8 cellular contexts compared by ENCODE assay signal in genomic region chr10:79112898-79113431, GRCh38. TPM values are rescaled to one million over a fixed set of nuclear protein-coding genes. Genes with fewer than 3 reads are reported as not detected.
DNase-seq lines count a peak whose midpoint lies in the region; ATAC-seq and FAIRE-seq lines count a peak whose summit lies in the region.

No MANE protein-coding gene starts in this region.

- H4K91ac ChIP-seq in mesenchymal stem cell (ENCODE audit: low read length) = peak overlapping the region; percentile 65

- no peak for ATAC-seq in HG02884 (IDR thresholded peaks at IDR 0.05; ENCODE audit: unreplicated experiment)
- no peak for ATAC-seq in activated CD8-positive, alpha-beta memory T cell treated with anti-CD3 and anti-CD28 coated beads, Interleukin-2, amount 10 ng/mL, durations not matched to agents 7 days and 5 days

- H3K4me1 Mint-ChIP-seq in activated CD8-positive, alpha-beta memory T cell treated with anti-CD3 and anti-CD28 coated beads, Interleukin-2, amount 10 ng/mL, durations not matched to agents 7 days and 5 days = peaks cover 19% of the 10 kb centered on the region

- H3K27me3 ChIP-seq in mesenchymal stem cell (ENCODE audit: control insufficient read depth in 1 of 2, insufficient read depth in 1 of 2, low read length in 2 of 2) = no peaks in the 10 kb centered on the region

- peak overlapping the region; percentile 1 to 35 for H2BK12ac ChIP-seq in mesenchymal stem cell (ENCODE audit: low read length in 2 of 2)

- H3K9me3 Mint-ChIP-seq in activated CD8-positive, alpha-beta memory T cell treated with anti-CD3 and anti-CD28 coated beads, Interleukin-2, amount 10 ng/mL, durations not matched to agents 7 days and 5 days (ENCODE audit: low read depth) = no peaks in the 10 kb centered on the region

- H3K79me1 ChIP-seq in mesenchymal stem cell (replicated peaks; ENCODE audit: low read length, poor library complexity, severe bottlenecking) = peaks cover 11% of the 10 kb centered on the region

- peak overlapping the region in 1 of 2 experiments; percentile 37 for H3K4ac ChIP-seq in mesenchymal stem cell (ENCODE audit: low read depth in 1 of 2, low read length in 2 of 2)

- H3K4me3 ChIP-seq in mesenchymal stem cell (ENCODE audit: insufficient read depth in 1 of 2, low read depth in 1 of 2, low read length in 2 of 2) = peak overlapping the region in 1 of 2 experiments; percentile 0

- no peak overlapping the region for H3K27ac Mint-ChIP-seq in activated CD8-positive, alpha-beta memory T cell treated with anti-CD3 and anti-CD28 coated beads, Interleukin-2, amount 10 ng/mL, durations not matched to agents 7 days and 5 days

- H3K4me1 ChIP-seq in mesenchymal stem cell (ENCODE audit: control insufficient read depth, insufficient read depth, low read depth, low read length) = peaks cover 80% of the 10 kb centered on the region

- CTCF ChIA-PET in activated CD8-positive, alpha-beta memory T cell treated with anti-CD3 and anti-CD28 coated beads, Interleukin-2, amount 10 ng/mL, durations not matched to agents 7 days and 5 days (lab: Charles Lee) = no interaction called here

- H3K9ac ChIP-seq in mesenchymal stem cell (ENCODE audit: low read length) = peak overlapping the region; percentile 69

- no peak overlapping the region for H2AFZ ChIP-seq in mesenchymal stem cell (ENCODE audit: low read depth, low read length)

- no peak overlapping the region for H3K4me3 Mint-ChIP-seq in activated CD8-positive, alpha-beta memory T cell treated with anti-CD3 and anti-CD28 coated beads, Interleukin-2, amount 10 ng/mL, durations not matched to agents 7 days and 5 days

- WGBS in mesenchymal stem cell = 67% methylated on average over 11 of the region's 11 CpGs

- peak overlapping the region; percentile 70 to 81 for H3K18ac ChIP-seq in mesenchymal stem cell (ENCODE audit: low read depth in 1 of 2, low read length in 2 of 2)

- no peak overlapping the region for H2BK120ac ChIP-seq in mesenchymal stem cell (ENCODE audit: low read depth, low read length)

- no peak overlapping the region for H2BK15ac ChIP-seq in mesenchymal stem cell (ENCODE audit: low read depth, poor library complexity, severe bottlenecking)

- H3K36me3 ChIP-seq in mesenchymal stem cell (ENCODE audit: control insufficient read depth in 1 of 2, insufficient read depth in 2 of 2, low read depth in 1 of 2, low read length in 2 of 2) = peaks cover 37 to 58% of the 10 kb centered on the region in 2 experiments

- FAIRE-seq in urothelium cell line (lab: Jason Lieb, UNC) = peak; percentile 59

- peak overlapping the region; percentile 27 for H4K8ac ChIP-seq in mesenchymal stem cell (ENCODE audit: low read length)

- no peaks in the 10 kb centered on the region for H3K27me3 Mint-ChIP-seq in activated CD8-positive, alpha-beta memory T cell treated with anti-CD3 and anti-CD28 coated beads, Interleukin-2, amount 10 ng/mL, durations not matched to agents 7 days and 5 days

- H3K36me3 Mint-ChIP-seq in activated CD8-positive, alpha-beta memory T cell treated with anti-CD3 and anti-CD28 coated beads, Interleukin-2, amount 10 ng/mL, durations not matched to agents 7 days and 5 days = no peaks in the 10 kb centered on the region

- DNase-seq in NCI-H510A treated with DMSO at 0.1 percent for 48 hours (lab: John Stamatoyannopoulos, UW) (peak; percentile 37), NCI-H510A (lab: John Stamatoyannopoulos, UW) (no peak), dermis blood vessel endothelial cell (peak; percentile 73), mesenchymal stem cell (peak; percentile 72), urothelium cell line (ENCODE audit: low spot score) (peak; percentile 86)
- DNase-seq in activated CD8-positive, alpha-beta memory T cell treated with anti-CD3 and anti-CD28 coated beads, Interleukin-2, amount 10 ng/mL, durations not matched to agents 7 days and 5 days = no peak
- no peak for DNase-seq in stimulated activated CD4-positive, alpha-beta T cell treated with anti-CD3 and anti-CD28 coated beads, Interleukin-12 subunit alpha, Interleukin-12 subunit beta, amount 100 ng/mL, for 4 hours

- H3K27ac ChIP-seq in mesenchymal stem cell (ENCODE audit: low read length, poor library complexity, severe bottlenecking) = peak overlapping the region; percentile 61

- H2AK5ac ChIP-seq in mesenchymal stem cell (ENCODE audit: low read length, severe bottlenecking) = peak overlapping the region; percentile 63

- H2BK5ac ChIP-seq in mesenchymal stem cell (ENCODE audit: low read depth, low read length, poor library complexity, severe bottlenecking) = no peak overlapping the region

- no peaks in the 10 kb centered on the region for H3K9me3 ChIP-seq in mesenchymal stem cell (ENCODE audit: control insufficient read depth, low read length)

- H3K14ac ChIP-seq in mesenchymal stem cell (ENCODE audit: low read length in 2 of 2) = peak overlapping the region in 1 of 2 experiments; percentile 50

- H3K4me2 ChIP-seq in mesenchymal stem cell (ENCODE audit: low read length, poor library complexity, severe bottlenecking) = no peak overlapping the region

- no peak overlapping the region for H3K23ac ChIP-seq in mesenchymal stem cell (ENCODE audit: low read length in 2 of 2)

RNA-seq across cellular contexts. Expression of gene ZMIZ1, which starts 44.2 kb away (rescaled TPM):
- total RNA-seq in dermis blood vessel endothelial cell = 18.2 and 32.1 TPM in 2 replicates
- polyA plus RNA-seq in mesenchymal stem cell (2013, experiment 1 of 2) = 36.4 TPM
- polyA plus RNA-seq in mesenchymal stem cell (2013, experiment 2 of 2) = 35.8 TPM
- total RNA-seq in activated CD8-positive, alpha-beta memory T cell treated with anti-CD3 and anti-CD28 coated beads, Interleukin-2, amount 10 ng/mL, durations not matched to agents 7 days and 5 days = 10 to 100 TPM; 52.7 to 71.5 TPM

Comparison
In these comparisons a context has a peak if more than half of its experiments do, and no peak if none do; other contexts are left out.
1. DNase-seq: peak in NCI-H510A treated with DMSO at 0.1 percent for 48 hours (single experiment), dermis blood vessel endothelial cell (single experiment), mesenchymal stem cell (single experiment) and urothelium cell line (single experiment); none in NCI-H510A (single experiment), activated CD8-positive, alpha-beta memory T cell treated with anti-CD3 and anti-CD28 coated beads, Interleukin-2, amount 10 ng/mL, durations not matched to agents 7 days and 5 days (single experiment) and stimulated activated CD4-positive, alpha-beta T cell treated with anti-CD3 and anti-CD28 coated beads, Interleukin-12 subunit alpha, Interleukin-12 subunit beta, amount 100 ng/mL, for 4 hours (single experiment).